Comparison of ENCODE assay signal across 7 cellular contexts in genomic region chr19:44808463-44809371, GRCh38. TPM values are rescaled to one million over a fixed set of nuclear protein-coding genes. Genes with fewer than 3 reads are reported as not detected.
DNase-seq lines count a peak whose midpoint lies in the region; ATAC-seq and TF ChIP-seq lines count a peak whose summit lies in the region.

Gene BCAM, plus strand, starts transcription at chr19:44809103. Its CDS starts 22 bp downstream, at chr19:44809125.

- peak within 1 kb of the TSS; percentile 86 for H3K9ac ChIP-seq in endocrine pancreas (ENCODE audit: control insufficient read depth, insufficient read depth, low read length)

- H3K27ac ChIP-seq in Peyer's patch: peak within 1 kb of the TSS in 3 of 4 donors; percentile 40 to 72 (median 49)
- peak within 1 kb of the TSS; percentile 38 to 75 (median 72) for H3K27ac ChIP-seq in right lobe of liver

- H3K4me3 ChIP-seq in H7 (ENCODE audit: insufficient read depth, low read depth, low read length): peak within 1 kb of the TSS; percentile 62
- peak within 1 kb of the TSS; percentile 28 to 61 (median 48) for H3K4me3 ChIP-seq in Peyer's patch
- peak within 1 kb of the TSS; percentile 44 for H3K4me3 ChIP-seq in endocrine pancreas (ENCODE audit: control insufficient read depth, insufficient read depth, low read length)
- peak within 1 kb of the TSS; percentile 53 to 56 (median 54) for H3K4me3 ChIP-seq in right lobe of liver

- no peak for TF ChIP-seq POLR2A in Peyer's patch (IDR thresholded peaks at IDR 0.05)
- TF ChIP-seq POLR2A in right lobe of liver (IDR thresholded peaks at IDR 0.05): peak; percentile 51

- H3K27me3 Mint-ChIP-seq in T-helper 2 cell treated with Interferon-gamma antibody and Interleukin-4, amounts not matched to agents 5 μg/mL and 100 μg/mL, for 36 hours (ENCODE audit: low read depth): peaks cover 17% of the 10 kb centered on the region

- H3K27me3 ChIP-seq in H7 (ENCODE audit: control insufficient read depth, insufficient read depth, low read length): peaks cover 17% of the 10 kb centered on the region
- no peaks in the 10 kb centered on the region for H3K27me3 ChIP-seq in Peyer's patch
- H3K27me3 ChIP-seq in endocrine pancreas (ENCODE audit: control insufficient read depth, insufficient read depth, low read length): no peaks in the 10 kb centered on the region
- no peaks in the 10 kb centered on the region for H3K27me3 ChIP-seq in right lobe of liver

- no peaks in the 10 kb centered on the region for H3K9me3 Mint-ChIP-seq in T-helper 2 cell treated with Interferon-gamma antibody and Interleukin-4, amounts not matched to agents 5 μg/mL and 100 μg/mL, for 36 hours

- intact Hi-C loops in right lobe of liver (cut with DNase I): no loop called here

- no peaks in the 10 kb centered on the region for H3K36me3 Mint-ChIP-seq in T-helper 2 cell treated with Interferon-gamma antibody and Interleukin-4, amounts not matched to agents 5 μg/mL and 100 μg/mL, for 36 hours (ENCODE audit: low read depth)

- ATAC-seq in right lobe of liver (peak; percentile 72 to 76 (median 74)), HG03135 (IDR thresholded peaks at IDR 0.05; ENCODE audit: unreplicated experiment) (no peak)

- WGBS in right lobe of liver (ENCODE audit: insufficient coverage, low coverage, low lambda C conversion rate, missing lambda C conversion rate): 5% methylated on average over 7 of the region's 59 CpGs

- no peak within 1 kb of the TSS for H3K4me3 Mint-ChIP-seq in T-helper 2 cell treated with Interferon-gamma antibody and Interleukin-4, amounts not matched to agents 5 μg/mL and 100 μg/mL, for 36 hours

- no peaks in the 10 kb centered on the region for H3K4me1 Mint-ChIP-seq in T-helper 2 cell treated with Interferon-gamma antibody and Interleukin-4, amounts not matched to agents 5 μg/mL and 100 μg/mL, for 36 hours (ENCODE audit: low read depth)

- H3K4me1 ChIP-seq in Peyer's patch: peaks cover 0 to 23% (median 4%) of the 10 kb centered on the region in 4 donors
- H3K4me1 ChIP-seq in endocrine pancreas (ENCODE audit: control insufficient read depth, insufficient read depth, low read length): no peaks in the 10 kb centered on the region
- peaks cover 0 to 23% (median 10%) of the 10 kb centered on the region in 4 donors for H3K4me1 ChIP-seq in right lobe of liver

- H3K36me3 ChIP-seq in H7 (replicated peaks; ENCODE audit: control insufficient read depth, insufficient read depth, low read length): peaks cover 3% of the 10 kb centered on the region
- H3K36me3 ChIP-seq in Peyer's patch: no peaks in the 10 kb centered on the region
- no peaks in the 10 kb centered on the region for H3K36me3 ChIP-seq in endocrine pancreas (ENCODE audit: control insufficient read depth, insufficient read depth, low read length)
- no peaks in the 10 kb centered on the region for H3K36me3 ChIP-seq in right lobe of liver

- H3K9me3 ChIP-seq in Peyer's patch: no peaks in the 10 kb centered on the region
- no peaks in the 10 kb centered on the region for H3K9me3 ChIP-seq in endocrine pancreas (ENCODE audit: control insufficient read depth, low read length)
- H3K9me3 ChIP-seq in right lobe of liver: no peaks in the 10 kb centered on the region

- no peak within 1 kb of the TSS for H3K27ac Mint-ChIP-seq in T-helper 2 cell treated with Interferon-gamma antibody and Interleukin-4, amounts not matched to agents 5 μg/mL and 100 μg/mL, for 36 hours

- TF ChIP-seq CTCF in Peyer's patch (IDR thresholded peaks at IDR 0.05): no peak
- no peak for TF ChIP-seq CTCF in right lobe of liver (IDR thresholded peaks at IDR 0.05)

- peak; percentile 99 for DNase-seq in H7
- peak; percentile 23 to 72 (median 70) for DNase-seq in Peyer's patch
- DNase-seq in right lobe of liver: peak; percentile 85 to 90 (median 86)
- DNase-seq in stromal cell of bone marrow (ENCODE audit: low read depth): peak; percentile 27
- no peak for DNase-seq in T-helper 2 cell treated with Interferon-gamma antibody and Interleukin-4, amounts not matched to agents 5 μg/mL and 100 μg/mL, for 36 hours (ENCODE audit: low spot score)

RNA-seq across cellular contexts. Expression of gene BCAM, which starts in this region (rescaled TPM):
- total RNA-seq in H7 (2014; rRNA removed; shearing (Covaris generic)): 23.9 and 24.2 TPM in 2 replicates
- total RNA-seq in Peyer's patch (10 to 100 TPM; 32.2 to 40.2 (median 37.1) TPM), right lobe of liver (10 to 100 TPM; 26.5 to 48.3 (median 32.7) TPM)
